In genomic region chr15:101062063-101062462, GRCh38 we compare ENCODE assay signal across 21 cellular contexts.
DNase-seq lines count a peak whose midpoint lies in the region; ATAC-seq and TF ChIP-seq lines count a peak whose summit lies in the region.
"Had no signal": no experiment of that assay in that cellular context is flagged by ENCODE, and none has a peak within 500 bp of the region (broad histone marks: within the 10 kb centered on the region; RNA-seq: fewer than 3 reads in every experiment).

No MANE protein-coding gene starts in this region.

- H3K9me3 Mint-ChIP-seq in WTC11 (peaks cover 17% of the 10 kb centered on the region), naive B cell (no peaks in the 10 kb centered on the region)

- no peak overlapping the region for H2AFZ ChIP-seq in Karpas-422 (ENCODE audit: low read length)
- H2AFZ ChIP-seq: GM23248 had no signal

- H3K4me3 Mint-ChIP-seq in WTC11, result no peak overlapping the region
- H3K4me3 Mint-ChIP-seq in naive B cell, result no peak overlapping the region
- H3K4me3 Mint-ChIP-seq: CD4-positive, CD25-positive, alpha-beta regulatory T cell had no signal

- H3K27me3 ChIP-seq in Karpas-422 (ENCODE audit: low read length) (no peaks in the 10 kb centered on the region), brain microvascular endothelial cell (replicated peaks) (no peaks in the 10 kb centered on the region)
- H3K27me3 ChIP-seq: SJSA1 had no signal

- H3K9me2 ChIP-seq in Karpas-422 (replicated peaks; ENCODE audit: insufficient read depth, low read length), result no peaks in the 10 kb centered on the region

- peak overlapping the region; percentile 86 for H3K27ac ChIP-seq in Karpas-422 (ENCODE audit: low read length)
- no peak overlapping the region for H3K27ac ChIP-seq in brain microvascular endothelial cell
- H3K27ac ChIP-seq: GM23248, SJSA1 had no signal

- H3K9me3 ChIP-seq in Karpas-422 (ENCODE audit: low read length), result no peaks in the 10 kb centered on the region
- H3K9me3 ChIP-seq: Caco-2, SJSA1 had no signal

- TF ChIP-seq CTCF in WTC11 (IDR thresholded peaks at IDR 0.05) (no peak), brain microvascular endothelial cell (IDR thresholded peaks at IDR 0.05; ENCODE audit: low read depth, low read length, missing control alignments) (no peak)

- H3K9ac ChIP-seq in Karpas-422 (ENCODE audit: low read length), result peak overlapping the region; percentile 35
- H3K9ac ChIP-seq: GM23248 had no signal

- H3K4me2 ChIP-seq in Karpas-422 (ENCODE audit: low read depth, low read length, poor library complexity, severe bottlenecking), result peak overlapping the region; percentile 51

- H3K4me1 Mint-ChIP-seq in WTC11, result peaks cover 63% of the 10 kb centered on the region
- peaks cover 0 to 4% (median 3%) of the 10 kb centered on the region in 3 donors for H3K4me1 Mint-ChIP-seq in naive B cell
- H3K4me1 Mint-ChIP-seq: CD4-positive, CD25-positive, alpha-beta regulatory T cell had no signal

- H3K36me3 ChIP-seq in Karpas-422 (ENCODE audit: insufficient read depth, low read length) (peaks cover 65% of the 10 kb centered on the region), brain microvascular endothelial cell (replicated peaks) (no peaks in the 10 kb centered on the region)

- peaks cover 4% of the 10 kb centered on the region for H3K27me3 Mint-ChIP-seq in WTC11 (ENCODE audit: low read depth)
- H3K27me3 Mint-ChIP-seq in naive B cell, result no peaks in the 10 kb centered on the region
- H3K27me3 Mint-ChIP-seq: CD4-positive, CD25-positive, alpha-beta regulatory T cell had no signal

- POLR2A ChIA-PET in WTC11 (lab: Charles Lee), result no interaction called here

- H3K79me2 ChIP-seq in Karpas-422 (ENCODE audit: low read length), result no peaks in the 10 kb centered on the region

- peak overlapping the region; percentile 22; the same call in 1 of the 2 replicates for H3K4me3 ChIP-seq in Karpas-422 (ENCODE audit: low read length)
- H3K4me3 ChIP-seq in brain microvascular endothelial cell (ENCODE audit: low read depth, low read length), result no peak overlapping the region
- H3K4me3 ChIP-seq: GM23248, SJSA1 had no signal

- H4K20me1 ChIP-seq in Karpas-422 (ENCODE audit: insufficient read depth, low read depth, low read length), result peaks cover 14% of the 10 kb centered on the region

- peaks cover 54% of the 10 kb centered on the region for H3K4me1 ChIP-seq in Karpas-422 (ENCODE audit: low read length)
- H3K4me1 ChIP-seq: Caco-2, SJSA1 had no signal

- CTCF ChIA-PET in WTC11 (lab: Charles Lee), result interaction anchor here (1.3 to 3.4 kb wide), 2 partner anchors 54 kb away, joined by 4 to 9 read pairs; no protein-coding TSS in a partner anchor

- DNase-seq in Karpas-422 (peak; percentile 57), WTC11 (ENCODE audit: low spot score) (no peak), naive B cell (no peak), ureter (ENCODE audit: low spot score) (peak; percentile 31), brain microvascular endothelial cell (no peak), cortex of kidney (lab: John Stamatoyannopoulos, UW) (no peak)
- DNase-seq: ACHN; Caco-2; CD4-positive, CD25-positive, alpha-beta regulatory T cell; GDM1; GM23248; KG1; NCI-H1417; NCI-H187 treated with DMSO at 0.1 percent for 48 hours; NCI-H2227 treated with DMSO at 0.1 percent for 48 hours; NCI-H510A treated with DMSO at 0.1 percent for 48 hours; SW 1271 had no signal

- H3K27ac Mint-ChIP-seq in WTC11 (0 out of 2 replicates have a peak overlapping the region, but pooled peaks have one; percentile 27), naive B cell (peak overlapping the region in 2 of 6 donors; percentile 49 to 85)
- H3K27ac Mint-ChIP-seq: CD4-positive, CD25-positive, alpha-beta regulatory T cell had no signal

- in situ Hi-C loops in brain microvascular endothelial cell (cut with HindIII; ENCODE audit: low pct_ligation_motif_present, low sequenced_read_pairs), result no loop called here

- no peak for ATAC-seq in WTC11
- ATAC-seq in naive B cell (ENCODE audit: low read depth in 2 of 2), result peak; percentile 20 to 22
- no peak for ATAC-seq in GM19467 (IDR thresholded peaks at IDR 0.05; ENCODE audit: unreplicated experiment)
- ATAC-seq: HCT116, HepG2 had no signal

- H3K36me3 Mint-ChIP-seq in WTC11, result peaks cover 28% of the 10 kb centered on the region
- H3K36me3 Mint-ChIP-seq in naive B cell, result peaks cover 22 to 24% of the 10 kb centered on the region in 2 donors
- H3K36me3 Mint-ChIP-seq: CD4-positive, CD25-positive, alpha-beta regulatory T cell had no signal

TF ChIP-seq in WTC11, 78 proteins besides CTCF, POLR2A, EP300 and RAD21 (continues in another document):
- TF ChIP-seq ETV6 (CRISPR knock-in tag; IDR thresholded peaks at IDR 0.05) (no peak), FOXJ3 (CRISPR knock-in tag; IDR thresholded peaks at IDR 0.05; ENCODE audit: borderline replicate concordance) (no peak), CBFB (CRISPR knock-in tag; IDR thresholded peaks at IDR 0.05; ENCODE audit: low read depth) (no peak), RELA (CRISPR knock-in tag; IDR thresholded peaks at IDR 0.05; ENCODE audit: borderline replicate concordance) (no peak), ZMAT4 (CRISPR knock-in tag; IDR thresholded peaks at IDR 0.05) (no peak), SP1 (CRISPR knock-in tag; conservative IDR thresholded peaks at IDR 0.05) (no peak), AR (CRISPR knock-in tag; IDR thresholded peaks at IDR 0.05) (no peak), TEAD1 (CRISPR knock-in tag; IDR thresholded peaks at IDR 0.05) (no peak), E2F5 (CRISPR knock-in tag; IDR thresholded peaks at IDR 0.05) (no peak), ELF4 (CRISPR knock-in tag; IDR thresholded peaks at IDR 0.05; ENCODE audit: low read depth) (no peak), PRRX2 (CRISPR knock-in tag; IDR thresholded peaks at IDR 0.05) (no peak), ZNF232 (CRISPR knock-in tag; IDR thresholded peaks at IDR 0.05) (no peak), ARID4B (CRISPR knock-in tag; IDR thresholded peaks at IDR 0.05; ENCODE audit: borderline replicate concordance) (no peak)

Comparison
In these comparisons a context has a peak if more than half of its experiments do, and no peak if none do; other contexts are left out.
1. DNase-seq: peak in Karpas-422 (single experiment) and ureter (single experiment); none in WTC11 (single experiment), naive B cell (single experiment), brain microvascular endothelial cell (single experiment) and cortex of kidney (single experiment).
2. ATAC-seq: peak in naive B cell (2 of 2); none in WTC11 (single experiment) and GM19467 (single experiment).